Comparison of ENCODE assay signal across 1 cellular context in genomic region chr4:96983830-96984229, GRCh38.
TF ChIP-seq lines count a peak whose summit lies in the region.

No MANE protein-coding gene starts in this region.

TF ChIP-seq in GM23338, 12 proteins besides CTCF, POLR2A, EP300 and RAD21 (continued from another document):
- TF ChIP-seq ZNF462 (CRISPR knock-in tag; IDR thresholded peaks at IDR 0.05): no peak
- TF ChIP-seq EZH2phosphoT487 (IDR thresholded peaks at IDR 0.05; ENCODE audit: unreplicated experiment): no peak
